In genomic region chr6:24359640-24360454, GRCh38 we compare ENCODE assay signal across 8 cellular contexts. TPM values are rescaled to one million over a fixed set of nuclear protein-coding genes. Genes with fewer than 3 reads are reported as not detected.
DNase-seq lines count a peak whose midpoint lies in the region; ATAC-seq and TF ChIP-seq lines count a peak whose summit lies in the region.

No MANE protein-coding gene starts in this region.

- peaks cover 33% of the 10 kb centered on the region for H3K27me3 Mint-ChIP-seq in activated T-cell treated with anti-CD3 and anti-CD28 coated beads, Interleukin-2, amount 50 U/mL, for 72 hours (ENCODE audit: low read depth)
- peaks cover 33 to 40% (median 35%) of the 10 kb centered on the region in 3 donors for H3K27me3 Mint-ChIP-seq in naive B cell

- H3K9me3 ChIP-seq in fibroblast of lung (ENCODE audit: control insufficient read depth, insufficient read depth, low read depth, low read length) = no peaks in the 10 kb centered on the region

- ATAC-seq in GM21737 (IDR thresholded peaks at IDR 0.05; ENCODE audit: unreplicated experiment) = peak; percentile 89
- peak; percentile 94 to 95 for ATAC-seq in activated T-cell treated with anti-CD3 and anti-CD28 coated beads, Interleukin-2, amount 50 U/mL, for 72 hours (replicated peaks in 1 of 2)
- ATAC-seq in naive B cell (ENCODE audit: low read depth in 2 of 2) = peak; percentile 87 to 93

- H3K4me2 ChIP-seq in fibroblast of lung (ENCODE audit: extremely low read depth, insufficient read depth, low read length) = peak overlapping the region; percentile 90

- H3K4me1 ChIP-seq in fibroblast of lung (ENCODE audit: control insufficient read depth, extremely low read depth, insufficient read depth, low read length) = no peaks in the 10 kb centered on the region

- H3K27ac Mint-ChIP-seq in activated T-cell treated with anti-CD3 and anti-CD28 coated beads, Interleukin-2, amount 50 U/mL, for 72 hours = no peak overlapping the region
- peak overlapping the region; percentile 70 to 98 (median 90) for H3K27ac Mint-ChIP-seq in naive B cell

- TF ChIP-seq CTCF in fibroblast of lung (conservative IDR thresholded peaks at IDR 0.05 in 1 of 2, IDR thresholded peaks at IDR 0.05 in 1 of 2; ENCODE audit: low read depth in 1 of 2, low read length in 2 of 2) = peak; percentile 80 to 92

- H3K4me3 ChIP-seq in fibroblast of lung (replicated peaks in 1 of 4; ENCODE audit: control extremely low read depth in 1 of 4, insufficient read depth in 1 of 4, low read depth in 3 of 4, low read length in 4 of 4) = peak overlapping the region; percentile 51 to 62 (median 56)

- no peaks in the 10 kb centered on the region for H4K20me1 ChIP-seq in fibroblast of lung (ENCODE audit: control insufficient read depth, extremely low read depth, insufficient read depth, low read length)

- H3K27ac ChIP-seq in fibroblast of lung (ENCODE audit: insufficient read depth, low read length) = no peak overlapping the region

- H3K4me1 Mint-ChIP-seq in activated T-cell treated with anti-CD3 and anti-CD28 coated beads, Interleukin-2, amount 50 U/mL, for 72 hours (ENCODE audit: low read depth) = peaks cover 23% of the 10 kb centered on the region
- peaks cover 17 to 26% (median 25%) of the 10 kb centered on the region in 3 donors for H3K4me1 Mint-ChIP-seq in naive B cell

- H3K36me3 ChIP-seq in fibroblast of lung (ENCODE audit: control insufficient read depth, insufficient read depth, low read length) = no peaks in the 10 kb centered on the region

- peaks cover 12% of the 10 kb centered on the region for H3K27me3 ChIP-seq in fibroblast of lung (ENCODE audit: control insufficient read depth, insufficient read depth, low read length)

- H3K36me3 Mint-ChIP-seq in activated T-cell treated with anti-CD3 and anti-CD28 coated beads, Interleukin-2, amount 50 U/mL, for 72 hours (ENCODE audit: insufficient read depth in 2 of 2) = no peaks in the 10 kb centered on the region
- no peaks in the 10 kb centered on the region for H3K36me3 Mint-ChIP-seq in naive B cell

- H3K79me2 ChIP-seq in fibroblast of lung (ENCODE audit: control insufficient read depth, insufficient read depth, low read length) = no peaks in the 10 kb centered on the region

- peak overlapping the region; percentile 73 for H2AFZ ChIP-seq in fibroblast of lung (ENCODE audit: low read length)

- peak overlapping the region; percentile 46 for H3K9ac ChIP-seq in fibroblast of lung (ENCODE audit: insufficient read depth, low read length)

- no peaks in the 10 kb centered on the region for H3K9me3 Mint-ChIP-seq in activated T-cell treated with anti-CD3 and anti-CD28 coated beads, Interleukin-2, amount 50 U/mL, for 72 hours
- H3K9me3 Mint-ChIP-seq in naive B cell = no peaks in the 10 kb centered on the region

- DNase-seq in DMS153 treated with DMSO at 0.1 percent for 48 hours (lab: John Stamatoyannopoulos, UW; ENCODE audit: unreplicated experiment) = peak; percentile 96
- peak; percentile 67 for DNase-seq in KG1 (lab: John Stamatoyannopoulos, UW)
- peak; percentile 89 to 90 for DNase-seq in activated T-cell treated with anti-CD3 and anti-CD28 coated beads, Interleukin-2, amount 50 U/mL, for 72 hours
- DNase-seq in fibroblast of lung (ENCODE audit: low read depth in 2 of 2) = peak; percentile 64 to 80
- peak; percentile 75 for DNase-seq in naive B cell
- peak; percentile 76 to 79 for DNase-seq in stimulated activated CD8-positive, alpha-beta memory T cell treated with anti-CD3 and anti-CD28 coated beads, Interleukin-7, amount 100 ng/mL, for 48 hours (ENCODE audit: extremely low read depth in 1 of 2, low read depth in 1 of 2)

- H3K4me3 Mint-ChIP-seq in activated T-cell treated with anti-CD3 and anti-CD28 coated beads, Interleukin-2, amount 50 U/mL, for 72 hours = peak overlapping the region; percentile 69 to 89
- peak overlapping the region; percentile 64 to 90 (median 76) for H3K4me3 Mint-ChIP-seq in naive B cell

TF ChIP-seq in PFSK-1, 5 proteins besides CTCF, POLR2A, EP300 and RAD21:
- TF ChIP-seq TAF1 (IDR thresholded peaks at IDR 0.05; ENCODE audit: borderline replicate concordance, insufficient read depth, low read length) = no peak
- peak; percentile 22 for TF ChIP-seq FOXP2 (optimal IDR thresholded peaks at IDR 0.05; ENCODE audit: borderline replicate concordance, extremely low read depth, extremely low read length, insufficient read depth)

RNA-seq across cellular contexts. Expression of gene DCDC2, which starts 2.0 kb away (rescaled TPM):
- not detected for polyA plus RNA-seq in PFSK-1 (2012; ENCODE audit: insufficient read length, low read depth)
- total RNA-seq in activated T-cell treated with anti-CD3 and anti-CD28 coated beads, Interleukin-2, amount 50 U/mL, for 72 hours = under 1 TPM in 1 of 2 donors, not detected in 1; 0.12 TPM
- total RNA-seq in fibroblast of lung = under 0.01 TPM in 1 of 2 replicates, not detected in the other
- polyA plus RNA-seq in fibroblast of lung (0.01 TPM in 1 of 2 replicates, not detected in the other), naive B cell (ENCODE audit: low read depth in 6 of 6) (not detected)
- polyA plus RNA-seq in fibroblast of lung (2012) = not detected in 2 replicates
- polyA minus RNA-seq in fibroblast of lung (ENCODE audit: low replicate concordance) = not detected in 2 replicates

RNA-seq across cellular contexts. Expression of gene MRS2, which starts 42.9 kb away (rescaled TPM):
- 28.1 TPM for polyA plus RNA-seq in PFSK-1 (2012; ENCODE audit: insufficient read length, low read depth)
- total RNA-seq in activated T-cell treated with anti-CD3 and anti-CD28 coated beads, Interleukin-2, amount 50 U/mL, for 72 hours = 10 to 100 TPM; 19.4 to 22.3 TPM
- 12.6 and 13.1 TPM in 2 replicates for total RNA-seq in fibroblast of lung
- 15.3 and 19.9 TPM in 2 replicates for polyA plus RNA-seq in fibroblast of lung
- 14.6 and 15.8 TPM in 2 replicates for polyA plus RNA-seq in fibroblast of lung (2012)
- 1.4 and 3.3 TPM in 2 replicates for polyA minus RNA-seq in fibroblast of lung (ENCODE audit: low replicate concordance)
- 10 to 100 TPM; 17.3 to 31.6 (median 19.3) TPM for polyA plus RNA-seq in naive B cell (ENCODE audit: low read depth in 6 of 6)
